In genomic region chr14:21990116-21990515, GRCh38 we compare ENCODE assay signal across 10 cellular contexts.
DNase-seq lines count a peak whose midpoint lies in the region; ATAC-seq, FAIRE-seq and TF ChIP-seq lines count a peak whose summit lies in the region.
"Had no signal": no experiment of that assay in that cellular context is flagged by ENCODE, and none has a peak within 500 bp of the region (broad histone marks: within the 10 kb centered on the region; RNA-seq: fewer than 3 reads in every experiment).

No MANE protein-coding gene starts in this region.

- H3K56ac ChIP-seq in IMR-90 (ENCODE audit: extremely low read depth, insufficient read depth, low read length) = no peak overlapping the region

- H2AK5ac ChIP-seq in IMR-90 (ENCODE audit: low read depth, low read length) = no peak overlapping the region

- peak; percentile 61 for TF ChIP-seq CTCF in CD8-positive, alpha-beta T cell (IDR thresholded peaks at IDR 0.05)
- TF ChIP-seq CTCF in IMR-90 (conservative IDR thresholded peaks at IDR 0.05; ENCODE audit: low read depth, low read length) (peak; percentile 28; the same call in 1 of the 2 replicates), right lobe of liver (IDR thresholded peaks at IDR 0.05) (peak in 3 of 4 donors; percentile 25 to 31 (median 30))

- no peak overlapping the region for H3K14ac ChIP-seq in IMR-90 (replicated peaks; ENCODE audit: low read depth, low read length)

- H3K9me3 Mint-ChIP-seq in CD8-positive, alpha-beta T cell = no peaks in the 10 kb centered on the region
- no peaks in the 10 kb centered on the region for H3K9me3 Mint-ChIP-seq in activated naive CD8-positive, alpha-beta T cell (ENCODE audit: low read depth)

- CTCF ChIA-PET in CD8-positive, alpha-beta T cell (lab: Charles Lee) = interaction anchor here (1.1 to 5.6 kb wide), 13 partner anchors 8 to 823 kb away, joined by 3 to 36 read pairs (median 6); no protein-coding TSS in a partner anchor
- CTCF ChIA-PET in IMR-90 (lab: Yijun Ruan, JAX) = interaction anchor here (1.1 to 2.2 kb wide), 4 partner anchors 8 to 13 kb away, joined by 4 to 11 read pairs (median 8); no protein-coding TSS in a partner anchor

- no peak overlapping the region for H3K23ac ChIP-seq in IMR-90 (ENCODE audit: low read depth, low read length)

- intact Hi-C loops in CD8-positive, alpha-beta T cell (cut with DNase I, micrococcal nuclease) = loop anchor here in 1 of 2 experiments (5.0 to 10.0 kb wide), 2 partner anchors 567 to 865 kb away; no protein-coding TSS in a partner anchor
- intact Hi-C loops in IMR-90 (cut with micrococcal nuclease) (no loop called here), right lobe of liver (cut with DNase I) (no loop called here)

- BruUV-seq in IMR-90 (replicated peaks; lab: Mats Ljungman, UMichigan) = no TSS peak

- no peak overlapping the region for H2BK5ac ChIP-seq in IMR-90 (ENCODE audit: low read depth, low read length, poor library complexity, severe bottlenecking)

- no peaks in the 10 kb centered on the region for H4K20me1 ChIP-seq in IMR-90 (ENCODE audit: insufficient read depth, low read length)

- peak overlapping the region; percentile 72 for H3K4me3 Mint-ChIP-seq in CD8-positive, alpha-beta T cell
- H3K4me3 Mint-ChIP-seq in activated naive CD8-positive, alpha-beta T cell = peak overlapping the region; percentile 81

- no peaks in the 10 kb centered on the region for H3K79me1 ChIP-seq in IMR-90 (ENCODE audit: low read depth in 1 of 2, low read length in 2 of 2)

- dilution Hi-C loops in IMR-90 (cut with HindIII; ENCODE audit: low sequenced_read_pairs, unreplicated experiment) = no loop called here

- H4K5ac ChIP-seq in IMR-90 (ENCODE audit: low read depth, low read length) = no peak overlapping the region

- peaks cover 17% of the 10 kb centered on the region for H3K4me1 Mint-ChIP-seq in CD8-positive, alpha-beta T cell (ENCODE audit: low read depth)
- peaks cover 30% of the 10 kb centered on the region for H3K4me1 Mint-ChIP-seq in activated naive CD8-positive, alpha-beta T cell (ENCODE audit: low read depth)

- H2BK20ac ChIP-seq in IMR-90 (ENCODE audit: low read depth, low read length) = no peak overlapping the region

- no peaks in the 10 kb centered on the region for H3K27me3 ChIP-seq in CD8-positive, alpha-beta T cell (ENCODE audit: insufficient read depth, low read length)
- H3K27me3 ChIP-seq in IMR-90 (ENCODE audit: control insufficient read depth, insufficient read depth, low read length) = no peaks in the 10 kb centered on the region
- no peaks in the 10 kb centered on the region for H3K27me3 ChIP-seq in right lobe of liver

- H2AFZ ChIP-seq in IMR-90 (replicated peaks; ENCODE audit: low read length, poor library complexity) = no peak overlapping the region

- no CpG with 5 or more reads among the region's 2 CpGs for WGBS in IMR-90 (ENCODE audit: extremely low coverage in 2 of 2, insufficient read length in 1 of 2), 2 experiments
- WGBS in right lobe of liver (ENCODE audit: insufficient coverage, low coverage, low lambda C conversion rate, missing lambda C conversion rate) = 29% methylated on average over 2 of the region's 2 CpGs

- no peak overlapping the region for H2BK120ac ChIP-seq in IMR-90 (ENCODE audit: low read depth, low read length)

- peak; percentile 69 for ATAC-seq in CD8-positive, alpha-beta T cell
- no peak for ATAC-seq in IMR-90 (ENCODE audit: low read depth)
- no peak for ATAC-seq in right lobe of liver
- no peak for ATAC-seq in HG03135 (IDR thresholded peaks at IDR 0.05; ENCODE audit: unreplicated experiment)

- no peaks in the 10 kb centered on the region for H3K9me3 ChIP-seq in CD8-positive, alpha-beta T cell (ENCODE audit: low read length)
- H3K9me3 ChIP-seq in IMR-90 (ENCODE audit: control insufficient read depth, insufficient read depth, low read length) (no peaks in the 10 kb centered on the region), right lobe of liver (no peaks in the 10 kb centered on the region)

- DNase-seq in CD8-positive, alpha-beta T cell = no peak
- no peak for DNase-seq in IMR-90
- DNase-seq in right lobe of liver = no peak
- no peak for DNase-seq in NCI-H748 treated with DMSO at 0.1 percent for 48 hours (lab: John Stamatoyannopoulos, UW)
- DNase-seq in SHP77 treated with DMSO at 0.1 percent for 48 hours (lab: John Stamatoyannopoulos, UW) = no peak
- DNase-seq in GM12891 (ENCODE audit: insufficient read length, low spot score) = no peak
- DNase-seq: NCI-H526 treated with DMSO at 0.1 percent for 48 hours, retina had no signal

- peak overlapping the region; percentile 6 for H3K4me3 ChIP-seq in CD8-positive, alpha-beta T cell (ENCODE audit: low read depth, low read length)
- no peak overlapping the region for H3K4me3 ChIP-seq in IMR-90 (ENCODE audit: insufficient read depth, low read depth, low read length)
- no peak overlapping the region for H3K4me3 ChIP-seq in right lobe of liver

- no peak for TF ChIP-seq RAD21 in IMR-90 (IDR thresholded peaks at IDR 0.05; ENCODE audit: low read length)

- TF ChIP-seq POLR2A in IMR-90 (IDR thresholded peaks at IDR 0.05; ENCODE audit: low read depth, low read length) (no peak), right lobe of liver (IDR thresholded peaks at IDR 0.05) (no peak), GM12891 (IDR thresholded peaks at IDR 0.05; ENCODE audit: low read depth, low read length) (no peak)

- peaks cover 10% of the 10 kb centered on the region for H3K4me1 ChIP-seq in CD8-positive, alpha-beta T cell (ENCODE audit: insufficient read depth, low read length)
- no peaks in the 10 kb centered on the region for H3K4me1 ChIP-seq in IMR-90 (ENCODE audit: control insufficient read depth, insufficient read depth, low read length)
- H3K4me1 ChIP-seq in right lobe of liver = no peaks in the 10 kb centered on the region

- no peak overlapping the region for H4K8ac ChIP-seq in IMR-90 (ENCODE audit: low read depth in 2 of 2, low read length in 2 of 2)

- no peak overlapping the region for H3K4me2 ChIP-seq in IMR-90 (ENCODE audit: low read depth, low read length)

- no peaks in the 10 kb centered on the region for H3K9me1 ChIP-seq in IMR-90 (ENCODE audit: insufficient read depth, low read length)

- POLR2A ChIA-PET in CD8-positive, alpha-beta T cell (lab: Charles Lee) = interaction anchor here (0.9 to 1.7 kb wide), 3 partner anchors 12 to 566 kb away, joined by 3 to 7 read pairs (median 5); no protein-coding TSS in a partner anchor
- POLR2A ChIA-PET in IMR-90 (lab: Charles Lee; ENCODE audit: unreplicated experiment) = no interaction called here

- peak overlapping the region; percentile 78 for H3K27ac Mint-ChIP-seq in CD8-positive, alpha-beta T cell
- H3K27ac Mint-ChIP-seq in activated naive CD8-positive, alpha-beta T cell = peak overlapping the region; percentile 83

- H4K91ac ChIP-seq in IMR-90 (ENCODE audit: insufficient read depth, low read depth, low read length) = no peak overlapping the region

- H3K27ac ChIP-seq in CD8-positive, alpha-beta T cell (ENCODE audit: low read depth, low read length) = no peak overlapping the region
- H3K27ac ChIP-seq in IMR-90 (ENCODE audit: insufficient read depth, low read length) (no peak overlapping the region), right lobe of liver (no peak overlapping the region)

- FAIRE-seq in GM12891 (lab: Jason Lieb, UNC) = no peak

- H3K9ac ChIP-seq in IMR-90 (ENCODE audit: low read depth, low read length) = no peak overlapping the region

- H3K4ac ChIP-seq in IMR-90 (ENCODE audit: low read depth, low read length) = no peak overlapping the region

- H2AK9ac ChIP-seq in IMR-90 (replicated peaks; ENCODE audit: low read depth, low read length, poor library complexity) = no peak overlapping the region

- H3K36me3 Mint-ChIP-seq in CD8-positive, alpha-beta T cell = no peaks in the 10 kb centered on the region
- peaks cover 2% of the 10 kb centered on the region for H3K36me3 Mint-ChIP-seq in activated naive CD8-positive, alpha-beta T cell

- no peaks in the 10 kb centered on the region for H3K36me3 ChIP-seq in CD8-positive, alpha-beta T cell (ENCODE audit: insufficient read depth, low read length)
- H3K36me3 ChIP-seq in IMR-90 (ENCODE audit: control insufficient read depth, insufficient read depth, low read length) = no peaks in the 10 kb centered on the region
- no peaks in the 10 kb centered on the region for H3K36me3 ChIP-seq in right lobe of liver

- H3K27me3 Mint-ChIP-seq in CD8-positive, alpha-beta T cell (ENCODE audit: low read depth) = no peaks in the 10 kb centered on the region
- H3K27me3 Mint-ChIP-seq in activated naive CD8-positive, alpha-beta T cell = no peaks in the 10 kb centered on the region

- in situ Hi-C loops in IMR-90 (cut with MboI; ENCODE audit: low sequenced_read_pairs) = no loop called here

- no peak overlapping the region for H2BK15ac ChIP-seq in IMR-90 (ENCODE audit: low read depth, low read length)

- H3K18ac ChIP-seq in IMR-90 (ENCODE audit: low read depth, low read length) = no peak overlapping the region

TF ChIP-seq in IMR-90, 13 proteins besides CTCF, POLR2A, EP300 and RAD21 (continues in another document):
- TF ChIP-seq RFX5 (IDR thresholded peaks at IDR 0.05; ENCODE audit: low read depth, low read length) = no peak
- no peak for TF ChIP-seq FOS (IDR thresholded peaks at IDR 0.05; ENCODE audit: low read depth, low read length)
- no peak for TF ChIP-seq CEBPB (IDR thresholded peaks at IDR 0.05; ENCODE audit: low read depth, low read length)
- no peak for TF ChIP-seq SMC3 (IDR thresholded peaks at IDR 0.05; ENCODE audit: low read depth, low read length)
- TF ChIP-seq NFE2L2 (IDR thresholded peaks at IDR 0.05; ENCODE audit: low read depth, low read length) = no peak
- TF ChIP-seq BHLHE40 (IDR thresholded peaks at IDR 0.05; ENCODE audit: low read depth, low read length) = no peak

TF ChIP-seq in GM12891, 5 proteins besides CTCF, POLR2A, EP300 and RAD21:
- no peak for TF ChIP-seq PAX5 (IDR thresholded peaks at IDR 0.05; ENCODE audit: insufficient read depth, low read length, severe bottlenecking)
- TF ChIP-seq SPI1 (IDR thresholded peaks at IDR 0.05; ENCODE audit: low read depth, low read length) = no peak
- TF ChIP-seq TAF1 (IDR thresholded peaks at IDR 0.05; ENCODE audit: low read depth, low read length) = no peak
- TF ChIP-seq POU2F2 (IDR thresholded peaks at IDR 0.05; ENCODE audit: low read depth, low read length) = no peak
- no peak for TF ChIP-seq POLR2AphosphoS5 (IDR thresholded peaks at IDR 0.05; ENCODE audit: low read depth, low read length)
